40 cellular contexts compared by ENCODE assay signal in the genomic region with DNA sequence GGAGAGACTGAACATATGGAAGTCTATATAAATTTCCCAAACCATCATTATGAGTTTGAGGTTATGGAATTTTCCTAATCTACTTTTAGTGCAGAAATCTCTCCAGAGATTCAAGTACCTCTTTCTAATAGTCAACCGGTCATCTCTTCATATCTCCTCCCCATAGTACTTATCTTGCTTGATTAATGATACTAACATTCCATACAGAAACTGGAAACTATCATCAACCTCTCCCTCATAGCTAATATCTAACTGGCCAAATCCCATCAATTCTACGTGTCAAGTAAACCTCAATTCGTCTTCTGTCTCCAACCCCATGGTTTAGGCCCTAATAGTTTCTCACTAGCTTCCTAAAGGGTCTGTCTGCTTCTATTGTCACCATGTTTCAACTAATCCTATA. TPM values are rescaled to one million over a fixed set of nuclear protein-coding genes. Genes with fewer than 3 reads are reported as not detected.
"Had no signal": no experiment of that assay in that cellular context is flagged by ENCODE, and none has a peak within 500 bp of the region (broad histone marks: within the 10 kb centered on the region; RNA-seq: fewer than 3 reads in every experiment).

No MANE protein-coding gene starts in this region.

- H3K27me3 Mint-ChIP-seq: activated naive CD4-positive, alpha-beta T cell treated with anti-CD3 and anti-CD28 coated beads, Interleukin-2, amount 10 ng/mL, durations not matched to agents 7 days and 5 days; activated naive CD4-positive, alpha-beta T cell treated with anti-CD3 and anti-CD28 coated beads, Interleukin-2, amount 50 U/mL, for 24 hours; activated naive CD8-positive, alpha-beta T cell; activated naive CD8-positive, alpha-beta T cell treated with anti-CD3 and anti-CD28 coated beads for 36 hours; activated naive CD8-positive, alpha-beta T cell treated with anti-CD3 and anti-CD28 coated beads, Interleukin-2, amount 10 ng/mL, durations not matched to agents 7 days and 5 days; activated naive CD8-positive, alpha-beta T cell treated with anti-CD3 and anti-CD28 coated beads, Interleukin-2, amount 50 U/mL, for 24 hours; activated T-cell treated with anti-CD3 and anti-CD28 coated beads, Interleukin-2, amount 50 U/mL, for 24 hours; activated T-helper 17 cell treated with anti-CD3 and anti-CD28 coated beads, Interleukin-2, amount 50 U/mL, for 72 hours; central memory CD8-positive, alpha-beta T cell had no signal

- FAIRE-seq: bronchial epithelial cell had no signal

- H3K9me3 ChIP-seq: adrenal gland, ascending aorta, body of pancreas, breast epithelium had no signal

- H3K9me3 Mint-ChIP-seq: activated naive CD4-positive, alpha-beta T cell treated with anti-CD3 and anti-CD28 coated beads for 36 hours; activated naive CD4-positive, alpha-beta T cell treated with anti-CD3 and anti-CD28 coated beads, Interleukin-2, amount 10 ng/mL, durations not matched to agents 7 days and 5 days; activated naive CD8-positive, alpha-beta T cell treated with anti-CD3 and anti-CD28 coated beads for 36 hours; activated T-cell treated with anti-CD3 and anti-CD28 coated beads, Interleukin-2, amount 50 U/mL, for 24 hours; activated T-helper 1 cell treated with anti-CD3 and anti-CD28 coated beads, Interleukin-12 subunit alpha, Interleukin-12 subunit beta, Interleukin-2, Interleukin-4 antibody, amounts not matched to agents 30 ng/mL and 10 ng/mL and 1 ng/mL, durations not matched to agents 14 hours and 24 hours and 36 hours; activated T-helper 2 cell treated with anti-CD3 and anti-CD28 coated beads, Interferon-gamma antibody, Interleukin-2, Interleukin-4, amounts not matched to agents 10 μg/mL and 5 μg/mL and 100 μg/mL, durations not matched to agents 14 hours and 24 hours and 36 hours had no signal

- H3K27ac Mint-ChIP-seq: activated naive CD4-positive, alpha-beta T cell treated with anti-CD3 and anti-CD28 coated beads for 36 hours; activated naive CD4-positive, alpha-beta T cell treated with anti-CD3 and anti-CD28 coated beads, Interleukin-2, amount 10 ng/mL, durations not matched to agents 7 days and 5 days; activated naive CD4-positive, alpha-beta T cell treated with anti-CD3 and anti-CD28 coated beads, Interleukin-2, amount 50 U/mL, for 24 hours; activated naive CD4-positive, alpha-beta T cell treated with anti-CD3 and anti-CD28 coated beads, Interleukin-2, amount 50 U/mL, for 72 hours; activated naive CD8-positive, alpha-beta T cell; activated naive CD8-positive, alpha-beta T cell treated with anti-CD3 and anti-CD28 coated beads for 36 hours; activated naive CD8-positive, alpha-beta T cell treated with anti-CD3 and anti-CD28 coated beads, Interleukin-2, amount 10 ng/mL, durations not matched to agents 7 days and 5 days; activated naive CD8-positive, alpha-beta T cell treated with anti-CD3 and anti-CD28 coated beads, Interleukin-2, amount 50 U/mL, for 24 hours; activated T-cell treated with anti-CD3 and anti-CD28 coated beads, Interleukin-2, amount 50 U/mL, for 24 hours; activated T-cell treated with anti-CD3 and anti-CD28 coated beads, Interleukin-2, amount 50 U/mL, for 72 hours; activated T-helper 1 cell treated with anti-CD3 and anti-CD28 coated beads, Interleukin-12 subunit alpha, Interleukin-12 subunit beta, Interleukin-2, Interleukin-4 antibody, amounts not matched to agents 30 ng/mL and 10 ng/mL and 1 ng/mL, durations not matched to agents 14 hours and 24 hours and 36 hours; activated T-helper 17 cell treated with anti-CD3 and anti-CD28 coated beads, Interleukin-2, amount 50 U/mL, for 72 hours; activated T-helper 2 cell treated with anti-CD3 and anti-CD28 coated beads, Interferon-gamma antibody, Interleukin-2, Interleukin-4, amounts not matched to agents 10 μg/mL and 5 μg/mL and 100 μg/mL, durations not matched to agents 14 hours and 24 hours and 36 hours; brain had no signal

- H3K4me1 Mint-ChIP-seq: activated naive CD4-positive, alpha-beta T cell treated with anti-CD3 and anti-CD28 coated beads, Interleukin-2, amount 10 ng/mL, durations not matched to agents 7 days and 5 days; activated naive CD4-positive, alpha-beta T cell treated with anti-CD3 and anti-CD28 coated beads, Interleukin-2, amount 50 U/mL, for 24 hours; activated naive CD8-positive, alpha-beta T cell treated with anti-CD3 and anti-CD28 coated beads for 36 hours; activated naive CD8-positive, alpha-beta T cell treated with anti-CD3 and anti-CD28 coated beads, Interleukin-2, amount 10 ng/mL, durations not matched to agents 7 days and 5 days; activated naive CD8-positive, alpha-beta T cell treated with anti-CD3 and anti-CD28 coated beads, Interleukin-2, amount 50 U/mL, for 24 hours; activated T-helper 17 cell treated with anti-CD3 and anti-CD28 coated beads, Interleukin-2, amount 50 U/mL, for 72 hours; brain; central memory CD8-positive, alpha-beta T cell had no signal

- H3K27ac ChIP-seq: adrenal gland, ascending aorta, body of pancreas, brain microvascular endothelial cell, breast epithelium, cardiac muscle cell had no signal

- H3K4me3 Mint-ChIP-seq: activated naive CD4-positive, alpha-beta T cell treated with anti-CD3 and anti-CD28 coated beads for 36 hours; activated naive CD4-positive, alpha-beta T cell treated with anti-CD3 and anti-CD28 coated beads, Interleukin-2, amount 10 ng/mL, durations not matched to agents 7 days and 5 days; activated naive CD4-positive, alpha-beta T cell treated with anti-CD3 and anti-CD28 coated beads, Interleukin-2, amount 50 U/mL, for 24 hours; activated naive CD8-positive, alpha-beta T cell; activated naive CD8-positive, alpha-beta T cell treated with anti-CD3 and anti-CD28 coated beads for 36 hours; activated naive CD8-positive, alpha-beta T cell treated with anti-CD3 and anti-CD28 coated beads, Interleukin-2, amount 10 ng/mL, durations not matched to agents 7 days and 5 days; activated naive CD8-positive, alpha-beta T cell treated with anti-CD3 and anti-CD28 coated beads, Interleukin-2, amount 50 U/mL, for 24 hours; activated T-cell treated with anti-CD3 and anti-CD28 coated beads, Interleukin-2, amount 50 U/mL, for 24 hours; activated T-cell treated with anti-CD3 and anti-CD28 coated beads, Interleukin-2, amount 50 U/mL, for 4 hours; activated T-cell treated with anti-CD3 and anti-CD28 coated beads, Interleukin-2, amount 50 U/mL, for 72 hours; activated T-helper 1 cell treated with anti-CD3 and anti-CD28 coated beads, Interleukin-12 subunit alpha, Interleukin-12 subunit beta, Interleukin-2, Interleukin-4 antibody, amounts not matched to agents 30 ng/mL and 10 ng/mL and 1 ng/mL, durations not matched to agents 14 hours and 24 hours and 36 hours; activated T-helper 17 cell treated with anti-CD3 and anti-CD28 coated beads, Interleukin-2, amount 50 U/mL, for 72 hours; brain; central memory CD8-positive, alpha-beta T cell had no signal

- H3K36me3 Mint-ChIP-seq: activated naive CD4-positive, alpha-beta T cell treated with anti-CD3 and anti-CD28 coated beads, Interleukin-2, amount 10 ng/mL, durations not matched to agents 7 days and 5 days; activated naive CD4-positive, alpha-beta T cell treated with anti-CD3 and anti-CD28 coated beads, Interleukin-2, amount 50 U/mL, for 24 hours; activated naive CD4-positive, alpha-beta T cell treated with anti-CD3 and anti-CD28 coated beads, Interleukin-2, amount 50 U/mL, for 72 hours; activated naive CD8-positive, alpha-beta T cell; activated naive CD8-positive, alpha-beta T cell treated with anti-CD3 and anti-CD28 coated beads for 36 hours; activated naive CD8-positive, alpha-beta T cell treated with anti-CD3 and anti-CD28 coated beads, Interleukin-2, amount 10 ng/mL, durations not matched to agents 7 days and 5 days; brain had no signal

- H3K27me3 ChIP-seq: adrenal gland, ascending aorta, body of pancreas, brain microvascular endothelial cell, breast epithelium, cardiac muscle cell had no signal

- H3K4me1 ChIP-seq: adrenal gland, ascending aorta, body of pancreas, breast epithelium had no signal

- H3K4me3 ChIP-seq: adrenal gland, ascending aorta, body of pancreas, breast epithelium, cardiac muscle cell had no signal

- DNase-seq: activated effector memory CD4-positive, alpha-beta T cell treated with anti-CD3 and anti-CD28 coated beads, Interleukin-2, amount 50 U/mL, for 16 hours; activated effector memory CD4-positive, alpha-beta T cell treated with Interleukin-2 at 50 U/mL for 16 hours; activated gamma-delta T cell; activated gamma-delta T cell treated with Interleukin-2 at 50 U/mL for 16 hours; activated naive CD4-positive, alpha-beta T cell; activated naive CD4-positive, alpha-beta T cell treated with anti-CD3 and anti-CD28 coated beads for 36 hours; activated naive CD4-positive, alpha-beta T cell treated with anti-CD3 and anti-CD28 coated beads, Interleukin-2, amount 10 ng/mL, durations not matched to agents 7 days and 5 days; activated naive CD4-positive, alpha-beta T cell treated with anti-CD3 and anti-CD28 coated beads, Interleukin-2, amount 50 U/mL, for 16 hours; activated naive CD4-positive, alpha-beta T cell treated with Interleukin-2 at 50 U/mL for 16 hours; activated naive CD8-positive, alpha-beta T cell treated with anti-CD3 and anti-CD28 coated beads for 36 hours; activated naive CD8-positive, alpha-beta T cell treated with anti-CD3 and anti-CD28 coated beads, Interleukin-2, amount 10 ng/mL, durations not matched to agents 7 days and 5 days; activated naive CD8-positive, alpha-beta T cell treated with anti-CD3 and anti-CD28 coated beads, Interleukin-2, amount 50 U/mL, for 24 hours; activated T-cell treated with anti-CD3 and anti-CD28 coated beads for 4 hours; activated T-cell treated with anti-CD3 and anti-CD28 coated beads, Interleukin-2, amount 50 U/mL, for 1 hour; activated T-cell treated with anti-CD3 and anti-CD28 coated beads, Interleukin-2, amount 50 U/mL, for 24 hours; activated T-cell treated with anti-CD3 and anti-CD28 coated beads, Interleukin-2, amount 50 U/mL, for 4 hours; activated T-cell treated with anti-CD3 and anti-CD28 coated beads, Interleukin-2, amount 50 U/mL, for 48 hours; activated T-cell treated with anti-CD3 and anti-CD28 coated beads, Interleukin-2, amount 50 U/mL, for 72 hours; adrenal gland; amniotic stem cell; amygdala; anterior cingulate cortex; aorta; body of pancreas; brain microvascular endothelial cell; caudate nucleus; central memory CD4-positive, alpha-beta T cell; cerebellar nuclear complex had no signal

- H3K36me3 ChIP-seq: adrenal gland, ascending aorta, brain microvascular endothelial cell, breast epithelium, cardiac muscle cell had no signal

RNA-seq across cellular contexts. Expression of a gene that starts 44.4 kb away (rescaled TPM):
- total RNA-seq: activated naive CD4-positive, alpha-beta T cell treated with anti-CD3 and anti-CD28 coated beads for 36 hours; activated naive CD8-positive, alpha-beta T cell treated with anti-CD3 and anti-CD28 coated beads for 36 hours; activated naive CD8-positive, alpha-beta T cell treated with anti-CD3 and anti-CD28 coated beads, Interleukin-2, amount 10 ng/mL, durations not matched to agents 7 days and 5 days; activated T-cell treated with anti-CD3 and anti-CD28 coated beads, Interleukin-2, amount 50 U/mL, for 72 hours; activated T-helper 1 cell treated with anti-CD3 and anti-CD28 coated beads, Interleukin-12 subunit alpha, Interleukin-12 subunit beta, Interleukin-2, Interleukin-4 antibody, amounts not matched to agents 30 ng/mL and 10 ng/mL and 1 ng/mL, durations not matched to agents 14 hours and 24 hours and 36 hours; activated T-helper 2 cell treated with anti-CD3 and anti-CD28 coated beads, Interferon-gamma antibody, Interleukin-2, Interleukin-4, amounts not matched to agents 10 μg/mL and 5 μg/mL and 100 μg/mL, durations not matched to agents 14 hours and 24 hours and 36 hours had no signal
